In genomic region chr21:43622796-43623195, GRCh38 we compare ENCODE assay signal across 18 cellular contexts. TPM values are rescaled to one million over a fixed set of nuclear protein-coding genes. Genes with fewer than 3 reads are reported as not detected.
DNase-seq lines count a peak whose midpoint lies in the region; ATAC-seq and TF ChIP-seq lines count a peak whose summit lies in the region.
"Had no signal": no experiment of that assay in that cellular context is flagged by ENCODE, and none has a peak within 500 bp of the region (broad histone marks: within the 10 kb centered on the region; RNA-seq: fewer than 3 reads in every experiment).

No MANE protein-coding gene starts in this region.

- ATAC-seq in GM18505 (IDR thresholded peaks at IDR 0.05; ENCODE audit: unreplicated experiment): no peak
- ATAC-seq: GM23338, HCT116 had no signal

- no peak for TF ChIP-seq POLR2A in GM18505 (IDR thresholded peaks at IDR 0.05; ENCODE audit: borderline replicate concordance, extremely low read depth, insufficient read depth, insufficient read length)

- 0% methylated on average over 1 of the region's 2 CpGs for WGBS in mammary epithelial cell (ENCODE audit: low coverage, missing lambda C conversion rate)

- no peaks in the 10 kb centered on the region for H4K20me1 ChIP-seq in mammary epithelial cell (ENCODE audit: insufficient read depth, low read length)
- H4K20me1 ChIP-seq: BLaER1 had no signal

- H3K27ac ChIP-seq in mammary epithelial cell (ENCODE audit: insufficient read depth, low read depth, low read length) (peak overlapping the region; percentile 29), epithelial cell of prostate (peak overlapping the region; percentile 40)
- H3K27ac ChIP-seq: 22Rv1 had no signal

- TF ChIP-seq CTCF in mammary epithelial cell (conservative IDR thresholded peaks at IDR 0.05 in 1 of 2, IDR thresholded peaks at IDR 0.05 in 1 of 2; ENCODE audit: extremely low read depth in 1 of 2, insufficient read depth in 1 of 2, low read depth in 1 of 2, low read length in 2 of 2): no peak

- H3K79me2 ChIP-seq in mammary epithelial cell (ENCODE audit: insufficient read depth, low read length): no peaks in the 10 kb centered on the region

- no peaks in the 10 kb centered on the region for H3K27me3 ChIP-seq in mammary epithelial cell (ENCODE audit: insufficient read depth, low read length)
- H3K27me3 ChIP-seq: BLaER1 had no signal

- DNase-seq in NCI-H2171 treated with DMSO at 0.1 percent for 48 hours (lab: John Stamatoyannopoulos, UW) (peak; percentile 59), NCI-H2171 (lab: John Stamatoyannopoulos, UW) (no peak), mammary epithelial cell (peak; percentile 84), epithelial cell of prostate (ENCODE audit: low read depth, low spot score) (no peak), NCI-H226 (no peak)
- no peak for DNase-seq in central memory CD4-positive, alpha-beta T cell
- DNase-seq: CD4-positive, alpha-beta T cell; CD8-positive, alpha-beta memory T cell; DMS 273 treated with DMSO at 0.1 percent for 48 hours; DMS53; DMS79 treated with DMSO at 0.1 percent for 48 hours; GF-D8; H9 had no signal

- H3K9me3 ChIP-seq in mammary epithelial cell (replicated peaks; ENCODE audit: insufficient read depth, low read length): peaks cover 6% of the 10 kb centered on the region

- H3K9ac ChIP-seq in mammary epithelial cell (ENCODE audit: insufficient read depth, low read length): no peak overlapping the region
- H3K9ac ChIP-seq: BLaER1 had no signal

- dilution Hi-C loops in mammary epithelial cell (cut with HindIII; ENCODE audit: low sequenced_read_pairs): no loop called here

- H3K4me3 ChIP-seq in mammary epithelial cell (replicated peaks in 1 of 3; ENCODE audit: insufficient read depth in 1 of 3, low read depth in 2 of 3, low read length in 3 of 3): no peak overlapping the region
- H3K4me3 ChIP-seq: BLaER1, GM23338 had no signal

- intact Hi-C loops in mammary epithelial cell (cut with micrococcal nuclease): loop anchor here (1.0 kb wide), 1 partner anchor 17 kb away; no protein-coding TSS in a partner anchor

- peaks cover 16% of the 10 kb centered on the region for H3K4me1 ChIP-seq in mammary epithelial cell (ENCODE audit: insufficient read depth, low read length)

- H3K4me2 ChIP-seq in mammary epithelial cell (ENCODE audit: insufficient read depth, low read depth, low read length): peak overlapping the region; percentile 62
- H3K4me2 ChIP-seq: GM23338 had no signal

- BruUV-seq in mammary epithelial cell (replicated peaks; lab: Mats Ljungman, UMichigan): no TSS peak

- CTCF ChIA-PET in mammary epithelial cell (lab: Charles Lee; ENCODE audit: low non-redundant PET): interaction anchor here (0.6 kb wide), 1 partner anchor 23 kb away, joined by 6 read pairs; no protein-coding TSS in a partner anchor

- in situ Hi-C loops in mammary epithelial cell (cut with MboI; ENCODE audit: low sequenced_read_pairs in 2 of 2): no loop called here

- no peaks in the 10 kb centered on the region for H3K36me3 ChIP-seq in mammary epithelial cell (ENCODE audit: insufficient read depth, low read length)

- H2AFZ ChIP-seq in mammary epithelial cell (ENCODE audit: low read depth, low read length): peak overlapping the region; percentile 37
- H2AFZ ChIP-seq: GM23338 had no signal

RNA-seq across cellular contexts. Expression of gene HSF2BP, which starts 36.5 kb away (rescaled TPM):
- 1 to 10 TPM; 4.0 to 4.2 TPM for total RNA-seq in mammary epithelial cell
- 3.0 TPM for polyA plus RNA-seq in mammary epithelial cell
- polyA minus RNA-seq in mammary epithelial cell: 1.4 TPM

RNA-seq across cellular contexts. Expression of gene RRP1B, which starts 36.6 kb away (rescaled TPM):
- 10 to 100 TPM; 26.7 to 36.6 TPM for total RNA-seq in mammary epithelial cell
- 21.4 TPM for polyA plus RNA-seq in mammary epithelial cell
- polyA minus RNA-seq in mammary epithelial cell: 41.7 TPM

Comparison
In these comparisons a context has a peak if more than half of its experiments do, and no peak if none do; other contexts are left out.
1. DNase-seq: peak in NCI-H2171 treated with DMSO at 0.1 percent for 48 hours (single experiment) and mammary epithelial cell (single experiment); none in NCI-H2171 (single experiment), epithelial cell of prostate (single experiment), central memory CD4-positive, alpha-beta T cell (single experiment) and NCI-H226 (single experiment).